8 cellular contexts compared by ENCODE assay signal in the genomic region with DNA sequence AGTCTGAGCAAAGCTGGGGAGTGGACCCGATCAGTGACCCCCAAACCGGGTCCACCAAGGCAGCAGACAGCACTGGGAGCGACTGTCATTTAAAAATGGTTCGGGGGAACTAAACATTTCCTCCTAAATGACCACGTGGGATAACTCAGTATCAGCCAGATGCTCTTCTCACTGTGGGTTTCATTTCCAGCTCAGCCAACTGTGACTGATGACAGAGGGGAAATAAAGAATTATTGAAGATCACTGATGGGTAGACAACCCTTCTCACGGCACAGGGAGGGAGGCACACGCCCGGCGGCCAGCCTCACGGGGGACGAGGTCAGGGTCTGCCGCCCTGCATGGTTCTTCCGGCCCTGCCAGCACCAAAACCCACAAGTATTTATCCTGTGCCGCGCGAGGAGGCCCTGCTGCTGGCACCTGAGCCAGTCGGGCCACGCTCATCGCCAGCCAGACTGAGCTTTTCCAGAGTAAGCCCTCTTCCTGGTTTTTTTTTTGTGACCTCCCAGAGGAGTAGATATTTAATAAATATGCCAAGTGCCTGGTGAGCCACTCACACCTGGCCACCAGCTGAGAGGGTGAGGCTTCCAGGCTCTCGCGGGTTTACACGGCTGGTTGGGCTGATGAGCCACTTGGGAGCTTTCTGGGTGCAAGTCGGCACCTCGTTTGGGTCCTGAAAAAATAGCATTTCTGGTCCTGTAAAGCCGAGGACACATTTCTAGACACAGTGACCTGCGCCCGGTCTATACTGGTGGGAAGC. TPM values are rescaled to one million over a fixed set of nuclear protein-coding genes. Genes with fewer than 3 reads are reported as not detected.
DNase-seq lines count a peak whose midpoint lies in the region; ATAC-seq, FAIRE-seq and TF ChIP-seq lines count a peak whose summit lies in the region.

No MANE protein-coding gene starts in this region.

- H3K9me3 Mint-ChIP-seq in type B pancreatic cell (no peaks in the 10 kb centered on the region), HFFc6 (no peaks in the 10 kb centered on the region)

- intact Hi-C loops in GM12878 (cut with micrococcal nuclease; ENCODE audit: unreplicated experiment): no loop called here

- SMC1A ChIA-PET in GM12878 (lab: Charles Lee; ENCODE audit: uncharacterized antibody, unreplicated experiment): interaction anchor here (0.8 to 2.6 kb wide), 5 partner anchors 8 to 151 kb away, joined by 3 to 17 read pairs (median 3); no protein-coding TSS in a partner anchor

- H3K27me3 Mint-ChIP-seq in type B pancreatic cell (peaks cover 38% of the 10 kb centered on the region), HFFc6 (ENCODE audit: insufficient read depth) (peaks cover 38% of the 10 kb centered on the region)

- H3K27ac Mint-ChIP-seq in type B pancreatic cell: no peak overlapping the region
- H3K27ac Mint-ChIP-seq in HFFc6: no peak overlapping the region

- H3K79me2 ChIP-seq in GM12878 (ENCODE audit: control insufficient read depth, insufficient read depth, low read length): peaks cover 8% of the 10 kb centered on the region

- H3K9me3 ChIP-seq in GM12878 (replicated peaks; ENCODE audit: control insufficient read depth, insufficient read depth, low read length): no peaks in the 10 kb centered on the region

- peak overlapping the region; percentile 41 for H3K4me3 Mint-ChIP-seq in type B pancreatic cell
- no peak overlapping the region for H3K4me3 Mint-ChIP-seq in HFFc6

- no peak for TF ChIP-seq EP300 in GM12878 (IDR thresholded peaks at IDR 0.05; ENCODE audit: borderline replicate concordance in 1 of 2, control insufficient read depth in 1 of 2, low read depth in 2 of 2, low read length in 2 of 2)

- ATAC-seq in GM19452 (IDR thresholded peaks at IDR 0.05; ENCODE audit: unreplicated experiment): peak; percentile 64
- peak; percentile 78 for ATAC-seq in GM12878
- no peak for ATAC-seq in HG02623 (IDR thresholded peaks at IDR 0.05; ENCODE audit: unreplicated experiment)

- no TSS peak for BruUV-seq in GM12878 (replicated peaks; lab: Mats Ljungman, UMichigan)

- H3K9ac ChIP-seq in GM12878 (ENCODE audit: control insufficient read depth, insufficient read depth, low read length): peak overlapping the region; percentile 33

- H2AFZ ChIP-seq in GM12878 (ENCODE audit: control insufficient read depth, low read depth, low read length): peak overlapping the region; percentile 61

- FAIRE-seq in GM12878 (lab: Jason Lieb, UNC): peak; percentile 84

- DNase-seq in DMS79 (lab: John Stamatoyannopoulos, UW): peak; percentile 94
- peak; percentile 81 for DNase-seq in NCI-H1105 treated with DMSO at 0.1 percent for 48 hours (lab: John Stamatoyannopoulos, UW)
- DNase-seq in GM12878 (ENCODE audit: low read depth, low spot score): peak; percentile 76
- DNase-seq in type B pancreatic cell (ENCODE audit: extremely low spot score, unreplicated experiment): no peak
- DNase-seq in HFFc6: no peak
- DNase-seq in G401 (ENCODE audit: low spot score): no peak

- in situ Hi-C loops in GM12878 (cut with MboI): no loop called here
- in situ Hi-C loops in G401 (cut with HindIII; ENCODE audit: low sequenced_read_pairs): no loop called here

- RAD21 ChIA-PET in GM12878 (lab: Charles Lee; ENCODE audit: unreplicated experiment): interaction anchor here (0.6 to 2.2 kb wide), 7 partner anchors 14 to 164 kb away, joined by 3 to 16 read pairs (median 3); no protein-coding TSS in a partner anchor

- CTCF ChIA-PET in GM12878 (lab: Yijun Ruan, JAX): interaction anchor here (0.6 to 2.6 kb wide), 11 partner anchors 7 to 166 kb away, joined by 3 to 12 read pairs (median 4); no protein-coding TSS in a partner anchor

- no peaks in the 10 kb centered on the region for H3K27me3 ChIP-seq in GM12878 (replicated peaks in 1 of 2; ENCODE audit: control insufficient read depth in 2 of 2, insufficient read depth in 2 of 2, low read length in 1 of 2)

- POLR2A ChIA-PET in GM12878 (lab: Charles Lee): interaction anchor here (0.9 to 4.2 kb wide), 7 partner anchors 10 to 156 kb away, joined by 3 to 24 read pairs (median 3); a partner anchor contains a TSS

- H3K4me1 ChIP-seq in GM12878 (ENCODE audit: control insufficient read depth, insufficient read depth, low read length): peaks cover 22% of the 10 kb centered on the region

- H3K27ac ChIP-seq in GM12878 (ENCODE audit: control insufficient read depth, insufficient read depth): peak overlapping the region; percentile 61

- peaks cover 0 to 19% of the 10 kb centered on the region in 2 experiments; a peak in 3 of 4 replicates for H3K36me3 ChIP-seq in GM12878 (ENCODE audit: control insufficient read depth in 2 of 2, insufficient read depth in 2 of 2, low read length in 1 of 2)

- H3K36me3 Mint-ChIP-seq in type B pancreatic cell (no peaks in the 10 kb centered on the region), HFFc6 (ENCODE audit: low read depth) (no peaks in the 10 kb centered on the region)

- TF ChIP-seq RAD21 in GM12878 (IDR thresholded peaks at IDR 0.05; ENCODE audit: insufficient read depth, low read depth, low read length): no peak

- peak overlapping the region; percentile 24; the same call in 1 of the 2 replicates for H3K4me3 ChIP-seq in GM12878

- no peak for TF ChIP-seq POLR2A in GM12878 (IDR thresholded peaks at IDR 0.05; ENCODE audit: low read depth, low read length)

- TF ChIP-seq CTCF in GM12878 (IDR thresholded peaks at IDR 0.05 in 2 of 3, conservative IDR thresholded peaks at IDR 0.05 in 1 of 3; ENCODE audit: control insufficient read depth in 2 of 3, extremely low read depth in 1 of 3, insufficient read depth in 1 of 3, low read depth in 3 of 3, low read length in 3 of 3): no peak
- TF ChIP-seq CTCF in type B pancreatic cell (conservative IDR thresholded peaks at IDR 0.05): no peak
- TF ChIP-seq CTCF in HFFc6 (IDR thresholded peaks at IDR 0.05): no peak

- peak overlapping the region; percentile 88 for H3K4me2 ChIP-seq in GM12878 (ENCODE audit: control insufficient read depth, insufficient read depth)

- H3K4me1 Mint-ChIP-seq in type B pancreatic cell (ENCODE audit: unreplicated experiment) (peaks cover 27% of the 10 kb centered on the region), HFFc6 (ENCODE audit: low read depth) (no peaks in the 10 kb centered on the region)

- no peaks in the 10 kb centered on the region for H4K20me1 ChIP-seq in GM12878 (ENCODE audit: control insufficient read depth, insufficient read depth)

- 13% methylated on average over 27 of the region's 27 CpGs for WGBS in GM12878 (ENCODE audit: insufficient coverage, insufficient replicate concordance, low lambda C conversion rate, missing lambda C conversion rate)

TF ChIP-seq in GM12878, 131 proteins besides CTCF, POLR2A, EP300 and RAD21 (continues in another document):
- 0 out of 2 replicates have a peak, but pooled peaks have one; percentile 17 for TF ChIP-seq CREM (IDR thresholded peaks at IDR 0.05; ENCODE audit: low read depth)
- TF ChIP-seq ATF7 (IDR thresholded peaks at IDR 0.05; ENCODE audit: low read depth): no peak
- TF ChIP-seq CHD4 (IDR thresholded peaks at IDR 0.05): no peak
- TF ChIP-seq MYC (IDR thresholded peaks at IDR 0.05; ENCODE audit: insufficient read depth, insufficient read length, insufficient replicate concordance, low read length, severe bottlenecking): no peak
- no peak for TF ChIP-seq ASH2L (IDR thresholded peaks at IDR 0.05; ENCODE audit: borderline replicate concordance, low read depth)

RNA-seq across cellular contexts. Expression of a gene that starts 6.2 kb away (rescaled TPM):
- total RNA-seq in GM12878 (2013; cell fraction: nucleolus; rRNA removed): 140 and 164 TPM in 2 replicates
- total RNA-seq in GM12878 (2014; rRNA removed): 23.8 and 26.9 TPM in 2 replicates
- 13.9 and 14.1 TPM in 2 replicates for total RNA-seq in GM12878 (2014; rRNA removed; fragmentation: Illumina TruSeq; extraction: Trizol)
- total RNA-seq in GM12878 (2021): 44.3 and 49.1 TPM in 2 replicates
- 23.1 TPM for polyA plus RNA-seq in GM12878 (2011; ENCODE audit: low read depth)
- 4.0 and 6.7 TPM in 2 replicates for polyA plus RNA-seq in GM12878 (2011; rRNA removed)
- polyA plus RNA-seq in GM12878 (2011; cell fraction: cytosol; rRNA removed): 6.0 and 9.0 TPM in 2 replicates
- 47.3 and 52.4 TPM in 2 replicates for polyA plus RNA-seq in GM12878 (2011; cell fraction: nucleus; rRNA removed)
- polyA plus RNA-seq in GM12878 (2012): 17.8 and 24.6 TPM in 2 replicates
- polyA plus RNA-seq in GM12878 (2014; fragmentation: Illumina TruSeq; extraction: Trizol): 5.0 and 10.4 TPM in 2 replicates
- polyA plus RNA-seq in GM12878 (2014; fragmentation: Nextera tagmentation; extraction: Ambion mirVana): 1 to 10 TPM in 1 of 2 experiments, under 1 TPM in 1; 0.55 to 1.3 TPM
- 31.8 and 40.1 TPM in 2 replicates for polyA plus RNA-seq in GM12878 (2014; rRNA removed)
- polyA plus RNA-seq in GM12878 (2016; fragmentation: Nextera tagmentation; extraction: Ambion mirVana): 10 to 100 TPM in 1 of 2 experiments, 1 to 10 TPM in 1; 9.4 to 11.8 TPM
- polyA minus RNA-seq in GM12878 (2011; rRNA and poly(A)+ RNA removed): 7.5 and 12.0 TPM in 2 replicates
- 5.2 and 6.5 TPM in 2 replicates for polyA minus RNA-seq in GM12878 (2011; cell fraction: cytosol; rRNA and poly(A)+ RNA removed)
- polyA minus RNA-seq in GM12878 (2011; cell fraction: nucleus; rRNA and poly(A)+ RNA removed): 13.3 and 24.5 TPM in 2 replicates
- 3.0 and 7.6 TPM in 2 replicates for total RNA-seq in type B pancreatic cell (ENCODE audit: low replicate concordance)
- total RNA-seq in HFFc6 (2021; fragmentation: NEBNext Ultra II Directional; extraction: Animal tissue kit (Norgen Biotek cat#: 25700)): 1 to 10 TPM; 1.1 to 3.8 (median 2.5) TPM
- 19.3 and 19.7 TPM in 2 replicates for total RNA-seq in G401 (2014; rRNA removed; shearing (Covaris generic))

RNA-seq across cellular contexts. Expression of a gene that starts 54.8 kb away (rescaled TPM):
- total RNA-seq in GM12878 (2013; cell fraction: nucleolus; rRNA removed): 5.9 and 7.0 TPM in 2 replicates
- total RNA-seq in GM12878 (2014; rRNA removed) (0.54 and 0.85 TPM in 2 replicates), GM12878 (2014; rRNA removed; fragmentation: Illumina TruSeq; extraction: Trizol) (0.31 and 0.69 TPM in 2 replicates), GM12878 (2021) (0.90 and 1.2 TPM in 2 replicates), type B pancreatic cell (ENCODE audit: low replicate concordance) (1.6 and 2.0 TPM in 2 replicates)
- 1.5 TPM for polyA plus RNA-seq in GM12878 (2011; ENCODE audit: low read depth)
- polyA plus RNA-seq in GM12878 (2011; rRNA removed) (0.29 and 0.42 TPM in 2 replicates), GM12878 (2014; fragmentation: Illumina TruSeq; extraction: Trizol) (0.44 and 0.88 TPM in 2 replicates), GM12878 (2014; fragmentation: Nextera tagmentation; extraction: Ambion mirVana) (under 1 TPM; 0.06 to 0.42 TPM), GM12878 (2014; rRNA removed) (1.1 TPM in 2 replicates), GM12878 (2016; fragmentation: Nextera tagmentation; extraction: Ambion mirVana) (under 1 TPM; 0.44 to 1.00 TPM)
- polyA plus RNA-seq in GM12878 (2011; cell fraction: cytosol; rRNA removed): 0.32 and 0.45 TPM in 2 replicates
- polyA plus RNA-seq in GM12878 (2011; cell fraction: nucleus; rRNA removed): 0.69 and 1.4 TPM in 2 replicates
- polyA plus RNA-seq in GM12878 (2012): 2.7 and 3.0 TPM in 2 replicates
- 0.10 and 0.29 TPM in 2 replicates for polyA minus RNA-seq in GM12878 (2011; rRNA and poly(A)+ RNA removed)
- polyA minus RNA-seq in GM12878 (2011; cell fraction: cytosol; rRNA and poly(A)+ RNA removed): 0.42 TPM in 1 of 2 replicates, not detected in the other
- 0.12 and 0.19 TPM in 2 replicates for polyA minus RNA-seq in GM12878 (2011; cell fraction: nucleus; rRNA and poly(A)+ RNA removed)
- total RNA-seq in HFFc6 (2021; fragmentation: NEBNext Ultra II Directional; extraction: Animal tissue kit (Norgen Biotek cat#: 25700)): 1 to 10 TPM; 2.9 to 4.3 (median 3.7) TPM
- total RNA-seq in G401 (2014; rRNA removed; shearing (Covaris generic)): not detected in 2 replicates

Comparison
In these comparisons a context has a peak if more than half of its experiments do, and no peak if none do; other contexts are left out.
1. DNase-seq: peak in DMS79 (single experiment), NCI-H1105 treated with DMSO at 0.1 percent for 48 hours (single experiment) and GM12878 (single experiment); none in type B pancreatic cell (single experiment), HFFc6 (single experiment) and G401 (single experiment).